Comparison of ENCODE assay signal across 13 cellular contexts in genomic region chr15:71252036-71252898, GRCh38.
A peak's percentile ranks its signal among the peaks of the same experiment; 100 is the strongest.
DNase-seq lines count a peak whose midpoint lies in the region; ATAC-seq and TF ChIP-seq lines count a peak whose summit lies in the region.
"Had no signal": no experiment of that assay in that cellular context is flagged by ENCODE, and none has a peak within 500 bp of the region (broad histone marks: within the 10 kb centered on the region; RNA-seq: fewer than 3 reads in every experiment).

No MANE protein-coding gene starts in this region.

- H2BK5ac ChIP-seq in neuronal stem cell (ENCODE audit: low read length), result no peak overlapping the region

- H2BK120ac ChIP-seq in neuronal stem cell (ENCODE audit: low read depth, low read length), result no peak overlapping the region

- H3K36me3 ChIP-seq in left ventricle myocardium inferior (peaks cover 6% of the 10 kb centered on the region), skeletal muscle tissue (ENCODE audit: control insufficient read depth in 3 of 3, insufficient read depth in 3 of 3, low read length in 3 of 3) (no peaks in the 10 kb centered on the region), neuronal stem cell (replicated peaks in 1 of 2; ENCODE audit: control insufficient read depth in 2 of 2, insufficient read depth in 2 of 2, low read length in 2 of 2) (no peaks in the 10 kb centered on the region)

- no peaks in the 10 kb centered on the region for H3K9me3 Mint-ChIP-seq in HFFc6
- H3K9me3 Mint-ChIP-seq: activated CD4-positive, alpha-beta memory T cell treated with anti-CD3 and anti-CD28 coated beads for 36 hours; activated naive CD4-positive, alpha-beta T cell treated with anti-CD3 and anti-CD28 coated beads, Interleukin-2, amount 50 U/mL, for 24 hours had no signal

- no peak overlapping the region for H3K18ac ChIP-seq in neuronal stem cell (ENCODE audit: low read length)

- peak overlapping the region; percentile 66 for H3K27ac ChIP-seq in left ventricle myocardium inferior (replicated peaks)
- peak overlapping the region; percentile 29 for H3K27ac ChIP-seq in skeletal muscle tissue (ENCODE audit: low read depth, low read length)
- H3K27ac ChIP-seq in neuronal stem cell (replicated peaks; ENCODE audit: low read length), result no peak overlapping the region

- H3K79me1 ChIP-seq in neuronal stem cell (ENCODE audit: low read depth, low read length), result no peaks in the 10 kb centered on the region

- H3K9ac ChIP-seq in skeletal muscle tissue (ENCODE audit: low read depth in 1 of 3, low read length in 3 of 3) (no peak overlapping the region), neuronal stem cell (ENCODE audit: low read depth, low read length, poor library complexity) (no peak overlapping the region)

- no peak overlapping the region for H2BK12ac ChIP-seq in neuronal stem cell (ENCODE audit: low read length)

- H3K36me3 Mint-ChIP-seq in HFFc6 (ENCODE audit: low read depth) (peaks cover 22% of the 10 kb centered on the region), T-helper 17 cell (ENCODE audit: low read depth) (no peaks in the 10 kb centered on the region)
- H3K36me3 Mint-ChIP-seq: activated CD4-positive, alpha-beta memory T cell treated with anti-CD3 and anti-CD28 coated beads for 36 hours; activated naive CD4-positive, alpha-beta T cell treated with anti-CD3 and anti-CD28 coated beads, Interleukin-2, amount 50 U/mL, for 24 hours had no signal

- intact Hi-C loops in left ventricle myocardium inferior (cut with micrococcal nuclease), result no loop called here

- TF ChIP-seq CTCF in HFFc6 (IDR thresholded peaks at IDR 0.05), result no peak
- no peak for TF ChIP-seq CTCF in left ventricle myocardium inferior (IDR thresholded peaks at IDR 0.05; ENCODE audit: borderline replicate concordance)

- peak; percentile 81 for DNase-seq in HFFc6
- DNase-seq in T-helper 17 cell, result no peak
- no peak for DNase-seq in left ventricle myocardium inferior
- no peak for DNase-seq in erythroblast (lab: John Stamatoyannopoulos, UW)
- no peak for DNase-seq in NCI-H1092 treated with DMSO at 0.1 percent for 48 hours (lab: John Stamatoyannopoulos, UW)
- no peak for DNase-seq in neuronal stem cell (ENCODE audit: low spot score)
- DNase-seq: activated CD4-positive, alpha-beta memory T cell treated with anti-CD3 and anti-CD28 coated beads for 36 hours; hippocampal formation; NCI-H1092; NCI-H69 had no signal

- H3K27me3 Mint-ChIP-seq in HFFc6 (ENCODE audit: insufficient read depth), result no peaks in the 10 kb centered on the region; the same call in 1 of the 2 replicates
- peaks cover 14% of the 10 kb centered on the region for H3K27me3 Mint-ChIP-seq in T-helper 17 cell
- H3K27me3 Mint-ChIP-seq: activated naive CD4-positive, alpha-beta T cell treated with anti-CD3 and anti-CD28 coated beads, Interleukin-2, amount 50 U/mL, for 24 hours had no signal

- no peak overlapping the region for H2AK5ac ChIP-seq in neuronal stem cell (ENCODE audit: low read depth, low read length)

- H3K14ac ChIP-seq in neuronal stem cell (ENCODE audit: low read length), result no peak overlapping the region

- H3K9me3 ChIP-seq in T-helper 17 cell (ENCODE audit: control insufficient read depth, low read length, poor library complexity, severe bottlenecking) (no peaks in the 10 kb centered on the region), left ventricle myocardium inferior (replicated peaks) (no peaks in the 10 kb centered on the region), skeletal muscle tissue (ENCODE audit: control insufficient read depth in 3 of 3, low read length in 3 of 3) (no peaks in the 10 kb centered on the region), neuronal stem cell (replicated peaks in 1 of 2; ENCODE audit: control insufficient read depth in 2 of 2, insufficient read depth in 1 of 2, low read depth in 1 of 2, low read length in 2 of 2) (no peaks in the 10 kb centered on the region)

- H3K4ac ChIP-seq in neuronal stem cell (ENCODE audit: low read length), result no peak overlapping the region

- H4K8ac ChIP-seq in neuronal stem cell (ENCODE audit: low read depth, low read length), result no peak overlapping the region

- no peak for TF ChIP-seq POLR2A in erythroblast (IDR thresholded peaks at IDR 0.05; ENCODE audit: low read length)

- peaks cover 35% of the 10 kb centered on the region for H3K4me1 Mint-ChIP-seq in HFFc6 (ENCODE audit: low read depth)
- H3K4me1 Mint-ChIP-seq in T-helper 17 cell, result no peaks in the 10 kb centered on the region
- H3K4me1 Mint-ChIP-seq: activated naive CD4-positive, alpha-beta T cell treated with anti-CD3 and anti-CD28 coated beads, Interleukin-2, amount 50 U/mL, for 24 hours had no signal

- H3K4me3 ChIP-seq in left ventricle myocardium inferior (no peak overlapping the region), skeletal muscle tissue (ENCODE audit: low read length in 3 of 3) (no peak overlapping the region), neuronal stem cell (ENCODE audit: low read length in 2 of 2) (no peak overlapping the region)

- peak overlapping the region; percentile 80 for H3K27ac Mint-ChIP-seq in HFFc6
- peak overlapping the region; percentile 41 for H3K27ac Mint-ChIP-seq in T-helper 17 cell
- H3K27ac Mint-ChIP-seq: activated CD4-positive, alpha-beta memory T cell treated with anti-CD3 and anti-CD28 coated beads for 36 hours; activated naive CD4-positive, alpha-beta T cell treated with anti-CD3 and anti-CD28 coated beads, Interleukin-2, amount 50 U/mL, for 24 hours had no signal

- no peak overlapping the region for H3K4me2 ChIP-seq in neuronal stem cell (ENCODE audit: insufficient read depth, low read length, poor library complexity, severe bottlenecking)

- H3K4me1 ChIP-seq in left ventricle myocardium inferior (peaks cover 55% of the 10 kb centered on the region), skeletal muscle tissue (ENCODE audit: control insufficient read depth in 3 of 3, insufficient read depth in 3 of 3, low read length in 3 of 3) (no peaks in the 10 kb centered on the region), neuronal stem cell (ENCODE audit: control insufficient read depth in 2 of 2, insufficient read depth in 1 of 2, low read depth in 1 of 2, low read length in 2 of 2) (no peaks in the 10 kb centered on the region)

- peak overlapping the region; percentile 8; the same call in 1 of the 2 replicates for H3K4me3 Mint-ChIP-seq in HFFc6
- no peak overlapping the region for H3K4me3 Mint-ChIP-seq in T-helper 17 cell
- H3K4me3 Mint-ChIP-seq: activated CD4-positive, alpha-beta memory T cell treated with anti-CD3 and anti-CD28 coated beads for 36 hours; activated naive CD4-positive, alpha-beta T cell treated with anti-CD3 and anti-CD28 coated beads, Interleukin-2, amount 50 U/mL, for 24 hours had no signal

- H4K91ac ChIP-seq in neuronal stem cell (ENCODE audit: low read depth, low read length, poor library complexity), result no peak overlapping the region

- WGBS in neuronal stem cell (ENCODE audit: extremely low coverage in 2 of 2, insufficient read length in 2 of 2, insufficient replicate concordance in 1 of 2), 2 donors, result no CpG with 5 or more reads among the region's 6 CpGs

- no peak overlapping the region for H2AFZ ChIP-seq in neuronal stem cell (ENCODE audit: low read length)

- no peak overlapping the region for H3K23ac ChIP-seq in neuronal stem cell (ENCODE audit: low read depth, low read length, poor library complexity)

- no peak overlapping the region for H2BK15ac ChIP-seq in neuronal stem cell (ENCODE audit: low read length)

- no peak for ATAC-seq in T-helper 17 cell
- no peak for ATAC-seq in HG03095 (IDR thresholded peaks at IDR 0.05; ENCODE audit: unreplicated experiment)

- H3K27me3 ChIP-seq in left ventricle myocardium inferior (ENCODE audit: low read depth), result no peaks in the 10 kb centered on the region
- no peaks in the 10 kb centered on the region for H3K27me3 ChIP-seq in skeletal muscle tissue (ENCODE audit: control insufficient read depth in 3 of 3, insufficient read depth in 3 of 3, low read length in 3 of 3)
- no peaks in the 10 kb centered on the region for H3K27me3 ChIP-seq in neuronal stem cell (ENCODE audit: control insufficient read depth in 3 of 3, insufficient read depth in 3 of 3, low read depth in 1 of 3, low read length in 3 of 3)
